In genomic region chr7:140479062-140479738, GRCh38 we compare ENCODE assay signal across 8 cellular contexts. TPM values are rescaled to one million over a fixed set of nuclear protein-coding genes. Genes with fewer than 3 reads are reported as not detected.
DNase-seq lines count a peak whose midpoint lies in the region; ATAC-seq and TF ChIP-seq lines count a peak whose summit lies in the region.

Gene MKRN1, minus strand, starts transcription at chr7:140479505. Its CDS starts 161 bp downstream, at chr7:140479344.

- ATAC-seq in natural killer cell: peak; percentile 84 to 93 (median 91)

- H3K4me3 Mint-ChIP-seq in activated T-helper 2 cell treated with anti-CD3 and anti-CD28 coated beads, Interferon-gamma antibody, Interleukin-2, Interleukin-4, amounts not matched to agents 10 μg/mL and 5 μg/mL and 100 μg/mL, durations not matched to agents 14 hours and 24 hours and 36 hours (ENCODE audit: low read depth): peak within 1 kb of the TSS; percentile 97
- H3K4me3 Mint-ChIP-seq in natural killer cell: peak within 1 kb of the TSS; percentile 99

- peak within 1 kb of the TSS; percentile 90 for H3K27ac ChIP-seq in RWPE1

- intact Hi-C loops in activated T-helper 2 cell treated with anti-CD3 and anti-CD28 coated beads, Interferon-gamma antibody, Interleukin-2, Interleukin-4, amounts not matched to agents 10 μg/mL and 5 μg/mL and 100 μg/mL, durations not matched to agents 14 hours and 24 hours and 36 hours (cut with micrococcal nuclease): loop anchor here (1.0 to 5.0 kb wide), 7 partner anchors 37 to 536 kb away; partner anchors contain the start of genes KDM7A and MRPS33
- intact Hi-C loops in natural killer cell (cut with micrococcal nuclease): loop anchor here (2.0 to 5.0 kb wide), 3 partner anchors 304 to 534 kb away; partner anchors contain the start of gene BRAF

- H3K27me3 Mint-ChIP-seq in activated T-helper 2 cell treated with anti-CD3 and anti-CD28 coated beads, Interferon-gamma antibody, Interleukin-2, Interleukin-4, amounts not matched to agents 10 μg/mL and 5 μg/mL and 100 μg/mL, durations not matched to agents 14 hours and 24 hours and 36 hours (ENCODE audit: low read depth): no peaks in the 10 kb centered on the region
- H3K27me3 Mint-ChIP-seq in natural killer cell (ENCODE audit: low read depth in 2 of 2): no peaks in the 10 kb centered on the region

- peak within 1 kb of the TSS; percentile 94 for H3K4me3 ChIP-seq in LNCaP clone FGC (ENCODE audit: low read depth, low read length)
- peak within 1 kb of the TSS; percentile 68 for H3K4me3 ChIP-seq in fibroblast of mammary gland (ENCODE audit: control insufficient read depth, low read depth, low read length)

- no peaks in the 10 kb centered on the region for H3K9me3 Mint-ChIP-seq in activated T-helper 2 cell treated with anti-CD3 and anti-CD28 coated beads, Interferon-gamma antibody, Interleukin-2, Interleukin-4, amounts not matched to agents 10 μg/mL and 5 μg/mL and 100 μg/mL, durations not matched to agents 14 hours and 24 hours and 36 hours
- H3K9me3 Mint-ChIP-seq in natural killer cell: no peaks in the 10 kb centered on the region

- DNase-seq in Daoy (ENCODE audit: low read depth) (peak; percentile 95), GOT3 (lab: John Stamatoyannopoulos, UW) (peak; percentile 62), LNCaP clone FGC (ENCODE audit: low read depth) (peak; percentile 91), RWPE1 (ENCODE audit: low spot score) (peak; percentile 87), fibroblast of mammary gland (ENCODE audit: low read depth) (peak; percentile 81), natural killer cell (peak; percentile 83)
- peak; percentile 89 for DNase-seq in activated T-helper 2 cell treated with anti-CD3 and anti-CD28 coated beads, Interferon-gamma antibody, Interleukin-2, Interleukin-4, amounts not matched to agents 10 μg/mL and 5 μg/mL and 100 μg/mL, durations not matched to agents 14 hours and 24 hours and 36 hours (ENCODE audit: low spot score)
- DNase-seq in stimulated activated naive CD4-positive, alpha-beta T cell treated with Interleukin-2 at 50 U/mL for 16 hours (lab: John Stamatoyannopoulos, UW): peak; percentile 93

- TF ChIP-seq CTCF in LNCaP clone FGC (IDR thresholded peaks at IDR 0.05; ENCODE audit: control insufficient read depth, extremely low read depth, insufficient read depth) (no peak), RWPE1 (conservative IDR thresholded peaks at IDR 0.05; ENCODE audit: low read depth) (no peak), fibroblast of mammary gland (conservative IDR thresholded peaks at IDR 0.05; ENCODE audit: control insufficient read depth, insufficient read depth, low read depth, low read length) (no peak), natural killer cell (IDR thresholded peaks at IDR 0.05) (no peak)

- H3K36me3 Mint-ChIP-seq in activated T-helper 2 cell treated with anti-CD3 and anti-CD28 coated beads, Interferon-gamma antibody, Interleukin-2, Interleukin-4, amounts not matched to agents 10 μg/mL and 5 μg/mL and 100 μg/mL, durations not matched to agents 14 hours and 24 hours and 36 hours (ENCODE audit: low read depth): peaks cover 9% of the 10 kb centered on the region
- no peaks in the 10 kb centered on the region for H3K36me3 Mint-ChIP-seq in natural killer cell

- CTCF ChIA-PET in RWPE1 (lab: Yijun Ruan, JAX): no interaction called here

- H3K4me1 Mint-ChIP-seq in activated T-helper 2 cell treated with anti-CD3 and anti-CD28 coated beads, Interferon-gamma antibody, Interleukin-2, Interleukin-4, amounts not matched to agents 10 μg/mL and 5 μg/mL and 100 μg/mL, durations not matched to agents 14 hours and 24 hours and 36 hours (ENCODE audit: low read depth): peaks cover 25% of the 10 kb centered on the region
- peaks cover 30 to 34% of the 10 kb centered on the region in 2 donors for H3K4me1 Mint-ChIP-seq in natural killer cell

- H3K27ac Mint-ChIP-seq in activated T-helper 2 cell treated with anti-CD3 and anti-CD28 coated beads, Interferon-gamma antibody, Interleukin-2, Interleukin-4, amounts not matched to agents 10 μg/mL and 5 μg/mL and 100 μg/mL, durations not matched to agents 14 hours and 24 hours and 36 hours: peak within 1 kb of the TSS; percentile 96
- H3K27ac Mint-ChIP-seq in natural killer cell: peak within 1 kb of the TSS; percentile 93

- POLR2A ChIA-PET in RWPE1 (lab: Yijun Ruan, JAX; ENCODE audit: low non-redundant PET): no interaction called here

RNA-seq across cellular contexts. Expression of gene MKRN1, which starts in this region (rescaled TPM):
- total RNA-seq in Daoy (2014; rRNA removed; shearing (Covaris generic)): 55.5 and 61.4 TPM in 2 replicates
- 72.9 and 73.6 TPM in 2 replicates for total RNA-seq in activated T-helper 2 cell treated with anti-CD3 and anti-CD28 coated beads, Interferon-gamma antibody, Interleukin-2, Interleukin-4, amounts not matched to agents 10 μg/mL and 5 μg/mL and 100 μg/mL, durations not matched to agents 14 hours and 24 hours and 36 hours
- 100 to 1,000 TPM; 119 to 146 (median 136) TPM for total RNA-seq in natural killer cell

Comparison
In these comparisons a context has a peak if more than half of its experiments do, and no peak if none do; other contexts are left out.
1. Peak in every context shown above with its lines: DNase-seq, ATAC-seq, H3K4me3 ChIP-seq and H3K27ac ChIP-seq.